Comparison of ENCODE assay signal across 19 cellular contexts in genomic region chr18:67242001-67242400, GRCh38.
DNase-seq lines count a peak whose midpoint lies in the region; ATAC-seq, FAIRE-seq and TF ChIP-seq lines count a peak whose summit lies in the region.
"Had no signal": no experiment of that assay in that cellular context is flagged by ENCODE, and none has a peak within 500 bp of the region (broad histone marks: within the 10 kb centered on the region; RNA-seq: fewer than 3 reads in every experiment).

No MANE protein-coding gene starts in this region.

- H3K4me3 Mint-ChIP-seq in stimulated activated naive CD8-positive, alpha-beta T cell treated with anti-CD3 and anti-CD28 coated beads, Interleukin-15, amount 100 ng/mL, for 72 hours, result no peak overlapping the region
- H3K4me3 Mint-ChIP-seq in activated T-helper 17 cell treated with anti-CD3 and anti-CD28 coated beads, Interleukin-2, amount 50 U/mL, for 72 hours, result no peak overlapping the region
- peak overlapping the region in 4 of 10 donors; percentile 18 to 59 (median 38) for H3K4me3 Mint-ChIP-seq in naive thymus-derived CD4-positive, alpha-beta T cell
- H3K4me3 Mint-ChIP-seq in activated CD4-positive, alpha-beta memory T cell treated with anti-CD3 and anti-CD28 coated beads for 36 hours, result no peak overlapping the region
- H3K4me3 Mint-ChIP-seq: GM23338, HFFc6 had no signal

- no peaks in the 10 kb centered on the region for H3K27me3 Mint-ChIP-seq in stimulated activated naive CD8-positive, alpha-beta T cell treated with anti-CD3 and anti-CD28 coated beads, Interleukin-15, amount 100 ng/mL, for 72 hours
- H3K27me3 Mint-ChIP-seq in activated T-helper 17 cell treated with anti-CD3 and anti-CD28 coated beads, Interleukin-2, amount 50 U/mL, for 72 hours, result no peaks in the 10 kb centered on the region
- H3K27me3 Mint-ChIP-seq in naive thymus-derived CD4-positive, alpha-beta T cell, result no peaks in the 10 kb centered on the region
- H3K27me3 Mint-ChIP-seq in activated CD4-positive, alpha-beta memory T cell treated with anti-CD3 and anti-CD28 coated beads for 36 hours, result no peaks in the 10 kb centered on the region
- H3K27me3 Mint-ChIP-seq: CD4-positive, alpha-beta memory T cell had no signal

- DNase-seq in stimulated activated naive CD8-positive, alpha-beta T cell treated with anti-CD3 and anti-CD28 coated beads, Interleukin-15, Interleukin-2, amounts not matched to agents 100 U/mL and 50 U/mL, for 24 hours, result no peak
- no peak for DNase-seq in stimulated activated naive CD8-positive, alpha-beta T cell treated with anti-CD3 and anti-CD28 coated beads, Interleukin-15, amount 100 ng/mL, for 72 hours
- no peak for DNase-seq in naive thymus-derived CD4-positive, alpha-beta T cell
- no peak for DNase-seq in HepG2 (ENCODE audit: low spot score)
- DNase-seq in activated CD4-positive, alpha-beta memory T cell treated with anti-CD3 and anti-CD28 coated beads for 36 hours, result no peak
- DNase-seq in GM19240 (ENCODE audit: insufficient read length, low spot score), result no peak
- DNase-seq: 8988T; Calu3; CD4-positive, alpha-beta memory T cell; DMS79 treated with DMSO at 0.1 percent for 48 hours; H7; HFFc6 had no signal

- ATAC-seq in stimulated activated naive CD8-positive, alpha-beta T cell treated with anti-CD3 and anti-CD28 coated beads, Interleukin-15, Interleukin-2, amounts not matched to agents 100 U/mL and 50 U/mL, for 24 hours, result peak; percentile 23
- ATAC-seq in stimulated activated naive CD8-positive, alpha-beta T cell treated with anti-CD3 and anti-CD28 coated beads, Interleukin-15, amount 100 ng/mL, for 72 hours, result no peak
- peak; percentile 70 for ATAC-seq in activated T-helper 17 cell treated with anti-CD3 and anti-CD28 coated beads, Interleukin-2, amount 50 U/mL, for 72 hours (replicated peaks)
- ATAC-seq in naive thymus-derived CD4-positive, alpha-beta T cell, result no peak
- ATAC-seq in HepG2 (no peak), HG02884 (IDR thresholded peaks at IDR 0.05; ENCODE audit: unreplicated experiment) (no peak)
- ATAC-seq: GM12878, GM23338, HCT116 had no signal

- in situ Hi-C loops in HepG2 (cut with HindIII; ENCODE audit: extremely low pct_ligation_motif_present, low pct_unique_long_range_greater_than_20kb), result no loop called here

- TF ChIP-seq CTCF in HepG2 (CRISPR knock-in tag; IDR thresholded peaks at IDR 0.05), result no peak

- no peaks in the 10 kb centered on the region for H3K36me3 ChIP-seq in naive thymus-derived CD4-positive, alpha-beta T cell (ENCODE audit: control insufficient read depth in 2 of 3, insufficient read depth in 3 of 3, low read length in 3 of 3)
- no peaks in the 10 kb centered on the region for H3K36me3 ChIP-seq in HepG2 (replicated peaks in 1 of 2; ENCODE audit: control insufficient read depth in 1 of 2, insufficient read depth in 2 of 2, low read length in 2 of 2)
- H3K36me3 ChIP-seq: BLaER1 had no signal

- no peak overlapping the region for H3K4me2 ChIP-seq in HepG2 (ENCODE audit: low read depth, low read length)
- H3K4me2 ChIP-seq: BLaER1, GM23338 had no signal

- no peaks in the 10 kb centered on the region for H3K27me3 ChIP-seq in naive thymus-derived CD4-positive, alpha-beta T cell (ENCODE audit: control insufficient read depth in 2 of 2, insufficient read depth in 2 of 2, low read length in 2 of 2)
- H3K27me3 ChIP-seq in HepG2 (ENCODE audit: control insufficient read depth in 1 of 2, insufficient read depth in 2 of 2, low read length in 2 of 2), result no peaks in the 10 kb centered on the region; a peak in 1 of 5 replicates
- H3K27me3 ChIP-seq: BLaER1 had no signal

- BruUV-seq in HepG2 (replicated peaks; lab: Mats Ljungman, UMichigan), result no TSS peak

- no peaks in the 10 kb centered on the region for H4K20me1 ChIP-seq in HepG2 (ENCODE audit: insufficient read depth, low read length)
- H4K20me1 ChIP-seq: BLaER1 had no signal

- H2AFZ ChIP-seq in HepG2 (ENCODE audit: low read length), result no peak overlapping the region
- H2AFZ ChIP-seq: GM23338 had no signal

- H3K4me3 ChIP-seq in naive thymus-derived CD4-positive, alpha-beta T cell (ENCODE audit: low read length), result no peak overlapping the region
- no peak overlapping the region for H3K4me3 ChIP-seq in HepG2 (replicated peaks in 1 of 3; ENCODE audit: insufficient read depth in 1 of 3, low read depth in 2 of 3, low read length in 3 of 3)
- H3K4me3 ChIP-seq: BLaER1, GM12878, GM23338 had no signal

- CTCF ChIA-PET in naive thymus-derived CD4-positive, alpha-beta T cell (lab: Charles Lee), result no interaction called here
- CTCF ChIA-PET in HepG2 (lab: Yijun Ruan, JAX; ENCODE audit: low intra/inter-chr PET ratio, low total read pairs), result no interaction called here
- CTCF ChIA-PET in activated CD4-positive, alpha-beta memory T cell treated with anti-CD3 and anti-CD28 coated beads for 36 hours (lab: Charles Lee), result no interaction called here

- peaks cover 0 to 6% of the 10 kb centered on the region in 2 donors for H3K9me3 Mint-ChIP-seq in stimulated activated naive CD8-positive, alpha-beta T cell treated with anti-CD3 and anti-CD28 coated beads, Interleukin-15, amount 100 ng/mL, for 72 hours
- no peaks in the 10 kb centered on the region for H3K9me3 Mint-ChIP-seq in activated T-helper 17 cell treated with anti-CD3 and anti-CD28 coated beads, Interleukin-2, amount 50 U/mL, for 72 hours
- H3K9me3 Mint-ChIP-seq in naive thymus-derived CD4-positive, alpha-beta T cell, result no peaks in the 10 kb centered on the region
- no peaks in the 10 kb centered on the region for H3K9me3 Mint-ChIP-seq in activated CD4-positive, alpha-beta memory T cell treated with anti-CD3 and anti-CD28 coated beads for 36 hours
- H3K9me3 Mint-ChIP-seq: CD14-positive monocyte, GM23338, HFFc6 had no signal

- no peak overlapping the region for H3K9ac ChIP-seq in HepG2 (ENCODE audit: insufficient read depth, low read depth, low read length)
- H3K9ac ChIP-seq: BLaER1 had no signal

- H3K27ac ChIP-seq in naive thymus-derived CD4-positive, alpha-beta T cell (ENCODE audit: low read depth, low read length), result no peak overlapping the region
- no peak overlapping the region for H3K27ac ChIP-seq in HepG2 (ENCODE audit: extremely low read length, insufficient read depth, low read length)
- H3K27ac ChIP-seq: BLaER1 had no signal

- no peak for TF ChIP-seq POLR2A in HepG2 (IDR thresholded peaks at IDR 0.05; ENCODE audit: insufficient read depth in 1 of 2, low read depth in 2 of 2, low read length in 2 of 2)

- intact Hi-C loops in naive thymus-derived CD4-positive, alpha-beta T cell (cut with micrococcal nuclease), result loop anchor here in 1 of 2 donors (5.0 to 10.0 kb wide), 2 partner anchors 173 to 1475 kb away; partner anchors contain the start of gene TMX3
- intact Hi-C loops in HepG2 (cut with micrococcal nuclease; ENCODE audit: unreplicated experiment), result no loop called here
- intact Hi-C loops in activated CD4-positive, alpha-beta memory T cell treated with anti-CD3 and anti-CD28 coated beads for 36 hours (cut with micrococcal nuclease), result no loop called here

- no peak for TF ChIP-seq RAD21 in HepG2 (CRISPR knock-in tag; IDR thresholded peaks at IDR 0.05)

- POLR2A ChIA-PET in naive thymus-derived CD4-positive, alpha-beta T cell (lab: Charles Lee), result no interaction called here
- POLR2A ChIA-PET in HepG2 (lab: Yijun Ruan, JAX), result no interaction called here
- POLR2A ChIA-PET in activated CD4-positive, alpha-beta memory T cell treated with anti-CD3 and anti-CD28 coated beads for 36 hours (lab: Charles Lee), result no interaction called here

- WGBS in HepG2 (ENCODE audit: low lambda C conversion rate), result 0% methylated on average over 3 of the region's 3 CpGs

- H3K4me1 ChIP-seq in naive thymus-derived CD4-positive, alpha-beta T cell (ENCODE audit: control insufficient read depth in 2 of 2, insufficient read depth in 2 of 2, low read length in 2 of 2), result peaks cover 0 to 20% of the 10 kb centered on the region in 2 donors
- H3K4me1 ChIP-seq in HepG2 (ENCODE audit: insufficient read depth, low read length), result no peaks in the 10 kb centered on the region

- no peak overlapping the region for H3K27ac Mint-ChIP-seq in stimulated activated naive CD8-positive, alpha-beta T cell treated with anti-CD3 and anti-CD28 coated beads, Interleukin-15, amount 100 ng/mL, for 72 hours
- H3K27ac Mint-ChIP-seq in activated T-helper 17 cell treated with anti-CD3 and anti-CD28 coated beads, Interleukin-2, amount 50 U/mL, for 72 hours, result no peak overlapping the region
- peak overlapping the region in 7 of 9 donors; percentile 2 to 82 (median 60) for H3K27ac Mint-ChIP-seq in naive thymus-derived CD4-positive, alpha-beta T cell
- no peak overlapping the region for H3K27ac Mint-ChIP-seq in activated CD4-positive, alpha-beta memory T cell treated with anti-CD3 and anti-CD28 coated beads for 36 hours
- H3K27ac Mint-ChIP-seq: GM23338, HFFc6 had no signal

- no peaks in the 10 kb centered on the region for H3K36me3 Mint-ChIP-seq in activated T-helper 17 cell treated with anti-CD3 and anti-CD28 coated beads, Interleukin-2, amount 50 U/mL, for 72 hours (ENCODE audit: low read depth)
- H3K36me3 Mint-ChIP-seq in naive thymus-derived CD4-positive, alpha-beta T cell, result no peaks in the 10 kb centered on the region
- no peaks in the 10 kb centered on the region for H3K36me3 Mint-ChIP-seq in activated CD4-positive, alpha-beta memory T cell treated with anti-CD3 and anti-CD28 coated beads for 36 hours
- H3K36me3 Mint-ChIP-seq: CD14-positive monocyte; CD4-positive, alpha-beta memory T cell had no signal

- FAIRE-seq in HepG2 (lab: Jason Lieb, UNC), result no peak
- FAIRE-seq: GM12878 had no signal

- H3K9me3 ChIP-seq in naive thymus-derived CD4-positive, alpha-beta T cell (ENCODE audit: control insufficient read depth in 2 of 3, low read length in 3 of 3), result no peaks in the 10 kb centered on the region
- no peaks in the 10 kb centered on the region for H3K9me3 ChIP-seq in HepG2 (ENCODE audit: low read length)
- H3K9me3 ChIP-seq: BLaER1 had no signal

- TF ChIP-seq EP300 in HepG2 (IDR thresholded peaks at IDR 0.05; ENCODE audit: low read depth in 2 of 2, low read length in 2 of 2), result no peak
- no peak for TF ChIP-seq EP300 in HepG2 (CRISPR knock-in tag; IDR thresholded peaks at IDR 0.05; ENCODE audit: borderline replicate concordance)

- H3K4me1 Mint-ChIP-seq in stimulated activated naive CD8-positive, alpha-beta T cell treated with anti-CD3 and anti-CD28 coated beads, Interleukin-15, amount 100 ng/mL, for 72 hours, result peaks cover 31% of the 10 kb centered on the region
- peaks cover 4% of the 10 kb centered on the region for H3K4me1 Mint-ChIP-seq in activated T-helper 17 cell treated with anti-CD3 and anti-CD28 coated beads, Interleukin-2, amount 50 U/mL, for 72 hours
- H3K4me1 Mint-ChIP-seq in naive thymus-derived CD4-positive, alpha-beta T cell, result peaks cover 6 to 46% (median 29%) of the 10 kb centered on the region in 7 donors
- peaks cover 24% of the 10 kb centered on the region for H3K4me1 Mint-ChIP-seq in activated CD4-positive, alpha-beta memory T cell treated with anti-CD3 and anti-CD28 coated beads for 36 hours (ENCODE audit: low read depth)

- no peaks in the 10 kb centered on the region for H3K79me2 ChIP-seq in HepG2 (ENCODE audit: insufficient read depth, low read length)

TF ChIP-seq in HepG2, 621 proteins besides CTCF, POLR2A, EP300 and RAD21 (continues in another document):
- TF ChIP-seq MED8 (CRISPR knock-in tag; IDR thresholded peaks at IDR 0.05; ENCODE audit: insufficient replicate concordance), result no peak
- no peak for TF ChIP-seq MAFF (IDR thresholded peaks at IDR 0.05; ENCODE audit: low read depth, low read length)
- TF ChIP-seq DNMT3B (CRISPR knock-in tag; conservative IDR thresholded peaks at IDR 0.05), result no peak

Comparison
In these comparisons a context has a peak if more than half of its experiments do, and no peak if none do; other contexts are left out.
1. ATAC-seq: peak in stimulated activated naive CD8-positive, alpha-beta T cell treated with anti-CD3 and anti-CD28 coated beads, Interleukin-15, Interleukin-2, amounts not matched to agents 100 U/mL and 50 U/mL, for 24 hours (single experiment) and activated T-helper 17 cell treated with anti-CD3 and anti-CD28 coated beads, Interleukin-2, amount 50 U/mL, for 72 hours (single experiment); none in stimulated activated naive CD8-positive, alpha-beta T cell treated with anti-CD3 and anti-CD28 coated beads, Interleukin-15, amount 100 ng/mL, for 72 hours (single experiment), naive thymus-derived CD4-positive, alpha-beta T cell (single experiment), HepG2 (single experiment) and HG02884 (single experiment).
2. H3K27ac Mint-ChIP-seq: peak in naive thymus-derived CD4-positive, alpha-beta T cell (7 of 9); none in stimulated activated naive CD8-positive, alpha-beta T cell treated with anti-CD3 and anti-CD28 coated beads, Interleukin-15, amount 100 ng/mL, for 72 hours (0 of 2), activated T-helper 17 cell treated with anti-CD3 and anti-CD28 coated beads, Interleukin-2, amount 50 U/mL, for 72 hours (single experiment) and activated CD4-positive, alpha-beta memory T cell treated with anti-CD3 and anti-CD28 coated beads for 36 hours (single experiment).